Comparison of ENCODE assay signal across 1 cellular context in genomic region chr6:352896-353470, GRCh38.
TF ChIP-seq lines count a peak whose summit lies in the region.

No MANE protein-coding gene starts in this region.

TF ChIP-seq in K562, 482 proteins besides CTCF, POLR2A, EP300 and RAD21 (continued from another document):
- TF ChIP-seq, protein P1, sequence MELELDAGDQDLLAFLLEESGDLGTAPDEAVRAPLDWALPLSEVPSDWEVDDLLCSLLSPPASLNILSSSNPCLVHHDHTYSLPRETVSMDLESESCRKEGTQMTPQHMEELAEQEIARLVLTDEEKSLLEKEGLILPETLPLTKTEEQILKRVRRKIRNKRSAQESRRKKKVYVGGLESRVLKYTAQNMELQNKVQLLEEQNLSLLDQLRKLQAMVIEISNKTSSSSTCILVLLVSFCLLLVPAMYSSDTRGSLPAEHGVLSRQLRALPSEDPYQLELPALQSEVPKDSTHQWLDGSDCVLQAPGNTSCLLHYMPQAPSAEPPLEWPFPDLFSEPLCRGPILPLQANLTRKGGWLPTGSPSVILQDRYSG (tag; conservative IDR thresholded peaks at IDR 0.05; ENCODE audit: low read depth), result no peak
- TF ChIP-seq ZNF24 (IDR thresholded peaks at IDR 0.05) (peak; percentile 84), PHB2 (IDR thresholded peaks at IDR 0.05; ENCODE audit: low read depth) (no peak), ETS2 (tag; IDR thresholded peaks at IDR 0.05; ENCODE audit: borderline replicate concordance, poor library complexity, severe bottlenecking) (no peak), PTBP1 (IDR thresholded peaks at IDR 0.05; ENCODE audit: low read depth, low read length) (no peak)
- TF ChIP-seq, protein P2, sequence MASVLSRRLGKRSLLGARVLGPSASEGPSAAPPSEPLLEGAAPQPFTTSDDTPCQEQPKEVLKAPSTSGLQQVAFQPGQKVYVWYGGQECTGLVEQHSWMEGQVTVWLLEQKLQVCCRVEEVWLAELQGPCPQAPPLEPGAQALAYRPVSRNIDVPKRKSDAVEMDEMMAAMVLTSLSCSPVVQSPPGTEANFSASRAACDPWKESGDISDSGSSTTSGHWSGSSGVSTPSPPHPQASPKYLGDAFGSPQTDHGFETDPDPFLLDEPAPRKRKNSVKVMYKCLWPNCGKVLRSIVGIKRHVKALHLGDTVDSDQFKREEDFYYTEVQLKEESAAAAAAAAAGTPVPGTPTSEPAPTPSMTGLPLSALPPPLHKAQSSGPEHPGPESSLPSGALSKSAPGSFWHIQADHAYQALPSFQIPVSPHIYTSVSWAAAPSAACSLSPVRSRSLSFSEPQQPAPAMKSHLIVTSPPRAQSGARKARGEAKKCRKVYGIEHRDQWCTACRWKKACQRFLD (CRISPR knock-in tag; IDR thresholded peaks at IDR 0.05), result no peak
